Comparison of ENCODE assay signal across 30 cellular contexts in the genomic region with DNA sequence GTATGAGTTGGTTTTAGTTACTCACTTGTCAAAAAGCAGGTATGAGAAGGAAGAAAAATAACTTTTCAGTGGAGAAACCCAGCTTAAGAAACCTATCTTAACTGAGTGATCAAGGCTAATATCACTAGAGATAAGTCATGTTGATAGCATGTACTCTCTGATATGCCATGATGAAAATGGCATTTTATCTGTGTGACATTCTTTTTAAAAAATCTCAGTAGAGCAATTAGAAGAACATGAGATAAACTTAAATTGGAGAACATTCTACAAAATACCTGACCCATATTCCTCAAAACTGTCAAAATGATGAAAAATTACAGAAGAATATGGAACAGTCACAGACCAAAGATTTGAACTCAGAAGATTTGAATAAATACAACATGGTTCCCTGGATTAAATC.
"Had no signal": no experiment of that assay in that cellular context is flagged by ENCODE, and none has a peak within 500 bp of the region (broad histone marks: within the 10 kb centered on the region; RNA-seq: fewer than 3 reads in every experiment).

No MANE protein-coding gene starts in this region.

- H3K4me3 ChIP-seq: adrenal gland, ascending aorta, body of pancreas, breast epithelium, cardiac muscle cell had no signal

- H3K36me3 ChIP-seq: adrenal gland, ascending aorta, brain microvascular endothelial cell, breast epithelium, cardiac muscle cell had no signal

- DNase-seq: activated effector memory CD4-positive, alpha-beta T cell treated with anti-CD3 and anti-CD28 coated beads, Interleukin-2, amount 50 U/mL, for 16 hours; activated effector memory CD4-positive, alpha-beta T cell treated with Interleukin-2 at 50 U/mL for 16 hours; activated gamma-delta T cell; activated gamma-delta T cell treated with Interleukin-2 at 50 U/mL for 16 hours; activated naive CD4-positive, alpha-beta T cell; activated naive CD4-positive, alpha-beta T cell treated with anti-CD3 and anti-CD28 coated beads for 36 hours; activated naive CD4-positive, alpha-beta T cell treated with anti-CD3 and anti-CD28 coated beads, Interleukin-2, amount 10 ng/mL, durations not matched to agents 7 days and 5 days; activated naive CD4-positive, alpha-beta T cell treated with anti-CD3 and anti-CD28 coated beads, Interleukin-2, amount 50 U/mL, for 16 hours; activated naive CD4-positive, alpha-beta T cell treated with Interleukin-2 at 50 U/mL for 16 hours; activated naive CD8-positive, alpha-beta T cell treated with anti-CD3 and anti-CD28 coated beads for 36 hours; activated naive CD8-positive, alpha-beta T cell treated with anti-CD3 and anti-CD28 coated beads, Interleukin-2, amount 10 ng/mL, durations not matched to agents 7 days and 5 days; activated naive CD8-positive, alpha-beta T cell treated with anti-CD3 and anti-CD28 coated beads, Interleukin-2, amount 50 U/mL, for 24 hours; activated T-cell treated with anti-CD3 and anti-CD28 coated beads, Interleukin-2, amount 50 U/mL, for 1 hour; activated T-cell treated with anti-CD3 and anti-CD28 coated beads, Interleukin-2, amount 50 U/mL, for 24 hours; activated T-cell treated with anti-CD3 and anti-CD28 coated beads, Interleukin-2, amount 50 U/mL, for 4 hours; activated T-cell treated with anti-CD3 and anti-CD28 coated beads, Interleukin-2, amount 50 U/mL, for 48 hours; activated T-cell treated with anti-CD3 and anti-CD28 coated beads, Interleukin-2, amount 50 U/mL, for 72 hours; adrenal gland; amniotic stem cell; amygdala; anterior cingulate cortex; aorta; body of pancreas; brain microvascular endothelial cell; caudate nucleus; central memory CD4-positive, alpha-beta T cell; cerebellar nuclear complex had no signal

- H3K27me3 ChIP-seq: adrenal gland, ascending aorta, body of pancreas, brain microvascular endothelial cell, breast epithelium, cardiac muscle cell had no signal

- H3K27ac ChIP-seq: adrenal gland, ascending aorta, body of pancreas, brain microvascular endothelial cell, breast epithelium, cardiac muscle cell had no signal

- H3K4me1 ChIP-seq: adrenal gland, ascending aorta, body of pancreas, breast epithelium had no signal
